8 cellular contexts compared by ENCODE assay signal in the genomic region with DNA sequence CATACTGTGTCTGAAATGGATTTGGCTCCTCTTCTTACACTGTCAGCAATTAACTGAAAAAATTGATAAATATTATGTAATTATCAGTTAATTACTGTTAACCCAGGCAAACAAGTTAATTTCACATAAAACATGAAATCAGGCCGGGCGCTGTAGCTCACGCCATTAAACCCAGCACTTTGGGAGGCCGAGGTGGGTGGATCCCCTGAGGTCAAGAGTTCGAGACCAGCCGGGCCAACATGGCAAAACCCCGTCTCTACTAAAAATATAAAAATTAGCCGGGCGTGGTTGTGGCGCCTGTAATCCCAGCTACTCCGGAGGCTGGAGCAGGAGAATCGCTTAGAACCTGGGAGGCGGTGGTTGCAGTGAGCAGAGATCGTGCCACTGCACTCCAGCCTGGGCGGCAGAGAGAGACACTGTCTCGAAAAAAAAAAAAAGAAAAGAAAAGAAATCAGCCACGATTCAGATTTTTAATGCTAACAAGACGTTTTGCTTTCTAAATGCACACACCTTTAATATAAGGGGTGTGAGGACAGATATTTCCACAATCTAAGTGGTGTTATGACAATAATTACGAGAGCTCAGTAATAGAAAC. TPM values are rescaled to one million over a fixed set of nuclear protein-coding genes. Genes with fewer than 3 reads are reported as not detected.
DNase-seq lines count a peak whose midpoint lies in the region; TF ChIP-seq lines count a peak whose summit lies in the region.

No MANE protein-coding gene starts in this region.

- peak overlapping the region; percentile 87 for H3K27ac Mint-ChIP-seq in osteocyte (ENCODE audit: unreplicated experiment)

- H3K4me1 Mint-ChIP-seq in osteocyte (ENCODE audit: unreplicated experiment): peaks cover 22% of the 10 kb centered on the region

- peak; percentile 34 for DNase-seq in ELR (ENCODE audit: low read depth)
- DNase-seq in Peyer's patch: no peak
- no peak for DNase-seq in osteocyte (ENCODE audit: extremely low spot score, unreplicated experiment)
- no peak for DNase-seq in NOMO-1 (lab: John Stamatoyannopoulos, UW; ENCODE audit: unreplicated experiment in 2 of 2)
- DNase-seq in SK-N-DZ (ENCODE audit: low spot score): no peak
- no peak for DNase-seq in NCI-H2171 treated with DMSO at 0.1 percent for 48 hours (lab: John Stamatoyannopoulos, UW)
- DNase-seq in SKM-1 (lab: John Stamatoyannopoulos, UW; ENCODE audit: unreplicated experiment): no peak

- peak overlapping the region; percentile 76 to 83 (median 78) for H3K4me3 ChIP-seq in Peyer's patch
- peak overlapping the region; percentile 65 to 88 for H3K4me3 ChIP-seq in esophagus (ENCODE audit: low read depth in 1 of 2, low read length in 2 of 2)

- H3K9me3 ChIP-seq in Peyer's patch (no peaks in the 10 kb centered on the region), esophagus (ENCODE audit: control insufficient read depth in 2 of 2, insufficient read depth in 1 of 2, low read depth in 1 of 2, low read length in 1 of 2) (no peaks in the 10 kb centered on the region)

- no peaks in the 10 kb centered on the region for H3K36me3 Mint-ChIP-seq in osteocyte (ENCODE audit: unreplicated experiment)

- H3K27me3 Mint-ChIP-seq in osteocyte (ENCODE audit: unreplicated experiment): no peaks in the 10 kb centered on the region

- H3K9me3 Mint-ChIP-seq in osteocyte (ENCODE audit: unreplicated experiment): no peaks in the 10 kb centered on the region

- H3K27ac ChIP-seq in Peyer's patch (peak overlapping the region; percentile 88 to 98 (median 92)), esophagus (ENCODE audit: low read depth in 2 of 2, low read length in 1 of 2) (peak overlapping the region; percentile 88 to 99)

- H3K36me3 ChIP-seq in Peyer's patch (no peaks in the 10 kb centered on the region), esophagus (ENCODE audit: control insufficient read depth in 2 of 2, insufficient read depth in 2 of 2, low read length in 1 of 2) (no peaks in the 10 kb centered on the region)

- 19 to 22% methylated on average over 19 of the region's 19 CpGs for WGBS in esophagus, 2 donors

- H3K4me1 ChIP-seq in Peyer's patch (peaks cover 0 to 20% (median 0%) of the 10 kb centered on the region in 4 donors), esophagus (ENCODE audit: control insufficient read depth in 2 of 2, insufficient read depth in 2 of 2, low read length in 1 of 2) (no peaks in the 10 kb centered on the region)

- peak overlapping the region; percentile 89 for H3K4me3 Mint-ChIP-seq in osteocyte (ENCODE audit: unreplicated experiment)

- H3K27me3 ChIP-seq in Peyer's patch (no peaks in the 10 kb centered on the region), esophagus (ENCODE audit: control insufficient read depth in 1 of 2, insufficient read depth in 2 of 2, low read length in 2 of 2) (no peaks in the 10 kb centered on the region)

- no peak for TF ChIP-seq CTCF in Peyer's patch (IDR thresholded peaks at IDR 0.05)
- no peak for TF ChIP-seq CTCF in osteocyte (IDR thresholded peaks at IDR 0.05)

- TF ChIP-seq POLR2A in Peyer's patch (IDR thresholded peaks at IDR 0.05): no peak

RNA-seq across cellular contexts. Expression of a gene that starts 0.5 kb away (rescaled TPM):
- total RNA-seq in Peyer's patch (10 to 100 TPM; 12.4 to 48.3 (median 43.6) TPM), osteocyte (28.0 and 32.5 TPM in 2 replicates)
- polyA plus RNA-seq in esophagus: 10 to 100 TPM; 15.5 to 32.1 TPM
- 10.1 and 18.6 TPM in 2 replicates for polyA plus RNA-seq in SK-N-DZ (2014; cell fraction: cytosol; rRNA removed)
- polyA plus RNA-seq in SK-N-DZ (2014; cell fraction: nucleus; rRNA removed): 4.8 and 5.3 TPM in 2 replicates

RNA-seq across cellular contexts. Expression of a gene that starts 21.3 kb away (rescaled TPM):
- 1 to 10 TPM; 2.8 to 7.5 (median 3.7) TPM for total RNA-seq in Peyer's patch
- polyA plus RNA-seq in esophagus: 1 to 10 TPM; 3.6 to 5.7 TPM
- total RNA-seq in osteocyte: 5.0 and 5.1 TPM in 2 replicates
- 9.8 and 10.6 TPM in 2 replicates for polyA plus RNA-seq in SK-N-DZ (2014; cell fraction: cytosol; rRNA removed)
- 16.2 and 21.8 TPM in 2 replicates for polyA plus RNA-seq in SK-N-DZ (2014; cell fraction: nucleus; rRNA removed)

RNA-seq across cellular contexts. Expression of a gene that starts 21.8 kb away (rescaled TPM):
- total RNA-seq in Peyer's patch (100 to 1,000 TPM; 131 to 309 (median 156) TPM), osteocyte (38.8 and 49.7 TPM in 2 replicates)
- polyA plus RNA-seq in esophagus: 10 to 100 TPM; 15.5 to 24.7 TPM
- polyA plus RNA-seq in SK-N-DZ (2014; cell fraction: cytosol; rRNA removed): 8.3 and 9.6 TPM in 2 replicates
- polyA plus RNA-seq in SK-N-DZ (2014; cell fraction: nucleus; rRNA removed): 79.3 and 145 TPM in 2 replicates
